ENCODE assay signal across 20 cellular contexts in the genomic region with DNA sequence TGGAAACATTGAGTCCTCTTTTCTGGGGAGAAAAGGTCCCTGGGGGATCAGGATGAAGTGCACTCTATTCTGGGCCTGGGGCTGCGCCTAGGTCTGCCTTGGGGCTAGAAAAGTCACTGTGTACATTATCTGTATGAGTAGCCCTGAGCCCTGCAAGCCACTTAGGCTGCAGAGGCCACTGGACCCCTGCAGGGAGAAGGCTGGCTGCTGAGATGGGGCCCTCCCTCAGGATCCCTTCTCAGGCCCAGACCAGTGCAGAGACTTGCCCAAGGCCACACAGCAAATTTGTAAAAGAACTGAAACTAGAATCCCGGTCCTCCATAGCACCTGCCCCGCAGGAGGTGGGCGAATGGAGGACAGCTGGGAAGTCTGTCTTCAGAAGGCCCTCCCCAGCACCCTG.
"Had no signal": no experiment of that assay in that cellular context is flagged by ENCODE, and none has a peak within 500 bp of the region (broad histone marks: within the 10 kb centered on the region; RNA-seq: fewer than 3 reads in every experiment).

No MANE protein-coding gene starts in this region.

- H3K36me3 ChIP-seq: brain microvascular endothelial cell, colonic mucosa had no signal

- ATAC-seq: activated T-cell treated with anti-CD3 and anti-CD28 coated beads, Interleukin-2, amount 50 U/mL, for 72 hours had no signal

- H3K9me3 Mint-ChIP-seq: activated T-cell treated with anti-CD3 and anti-CD28 coated beads, Interleukin-2, amount 50 U/mL, for 72 hours; nephron progenitor cell; T-helper 2 cell treated with Interferon-gamma antibody and Interleukin-4, amounts not matched to agents 5 μg/mL and 100 μg/mL, for 36 hours; type B pancreatic cell had no signal

- FAIRE-seq: endometrium had no signal

- H3K27me3 ChIP-seq: brain microvascular endothelial cell, colonic mucosa, testis had no signal

- H3K4me3 ChIP-seq: colonic mucosa, testis had no signal

- H3K36me3 Mint-ChIP-seq: type B pancreatic cell had no signal

- H3K4me3 Mint-ChIP-seq: activated T-cell treated with anti-CD3 and anti-CD28 coated beads, Interleukin-2, amount 50 U/mL, for 72 hours; nephron progenitor cell; T-helper 2 cell treated with Interferon-gamma antibody and Interleukin-4, amounts not matched to agents 5 μg/mL and 100 μg/mL, for 36 hours; type B pancreatic cell had no signal

- H3K27ac Mint-ChIP-seq: activated T-cell treated with anti-CD3 and anti-CD28 coated beads, Interleukin-2, amount 50 U/mL, for 72 hours; nephron progenitor cell; T-helper 2 cell treated with Interferon-gamma antibody and Interleukin-4, amounts not matched to agents 5 μg/mL and 100 μg/mL, for 36 hours; type B pancreatic cell had no signal

- H3K4me1 ChIP-seq: colonic mucosa had no signal

- DNase-seq: activated CD4-positive, alpha-beta T cell treated with anti-CD3 and anti-CD28 coated beads, Interleukin-2, amount 50 U/mL, for 1 hour; activated CD4-positive, CD25-positive, alpha-beta regulatory T cell; activated CD8-positive, alpha-beta memory T cell treated with anti-CD3 and anti-CD28 coated beads for 24 hours; activated CD8-positive, alpha-beta memory T cell treated with anti-CD3 and anti-CD28 coated beads, Interleukin-2, amount 50 U/mL, for 48 hours; activated effector memory CD4-positive, alpha-beta T cell treated with anti-CD3 and anti-CD28 coated beads, Interleukin-2, amount 50 U/mL, for 16 hours; activated naive CD4-positive, alpha-beta T cell treated with anti-CD3 and anti-CD28 coated beads, Interleukin-2, amount 50 U/mL, for 16 hours; activated T-cell treated with anti-CD3 and anti-CD28 coated beads, Interleukin-2, amount 50 U/mL, for 72 hours; brain microvascular endothelial cell; central memory CD4-positive, alpha-beta T cell; colonic mucosa; erythroblast; foreskin melanocyte; islet precursor cell; nephron progenitor cell; occipital lobe; posterior cingulate gyrus; testis had no signal

- H3K27ac ChIP-seq: brain microvascular endothelial cell, colonic mucosa, testis had no signal

- H3K9me3 ChIP-seq: colonic mucosa, testis had no signal
